ENCODE assay signal across 8 cellular contexts in the genomic region with DNA sequence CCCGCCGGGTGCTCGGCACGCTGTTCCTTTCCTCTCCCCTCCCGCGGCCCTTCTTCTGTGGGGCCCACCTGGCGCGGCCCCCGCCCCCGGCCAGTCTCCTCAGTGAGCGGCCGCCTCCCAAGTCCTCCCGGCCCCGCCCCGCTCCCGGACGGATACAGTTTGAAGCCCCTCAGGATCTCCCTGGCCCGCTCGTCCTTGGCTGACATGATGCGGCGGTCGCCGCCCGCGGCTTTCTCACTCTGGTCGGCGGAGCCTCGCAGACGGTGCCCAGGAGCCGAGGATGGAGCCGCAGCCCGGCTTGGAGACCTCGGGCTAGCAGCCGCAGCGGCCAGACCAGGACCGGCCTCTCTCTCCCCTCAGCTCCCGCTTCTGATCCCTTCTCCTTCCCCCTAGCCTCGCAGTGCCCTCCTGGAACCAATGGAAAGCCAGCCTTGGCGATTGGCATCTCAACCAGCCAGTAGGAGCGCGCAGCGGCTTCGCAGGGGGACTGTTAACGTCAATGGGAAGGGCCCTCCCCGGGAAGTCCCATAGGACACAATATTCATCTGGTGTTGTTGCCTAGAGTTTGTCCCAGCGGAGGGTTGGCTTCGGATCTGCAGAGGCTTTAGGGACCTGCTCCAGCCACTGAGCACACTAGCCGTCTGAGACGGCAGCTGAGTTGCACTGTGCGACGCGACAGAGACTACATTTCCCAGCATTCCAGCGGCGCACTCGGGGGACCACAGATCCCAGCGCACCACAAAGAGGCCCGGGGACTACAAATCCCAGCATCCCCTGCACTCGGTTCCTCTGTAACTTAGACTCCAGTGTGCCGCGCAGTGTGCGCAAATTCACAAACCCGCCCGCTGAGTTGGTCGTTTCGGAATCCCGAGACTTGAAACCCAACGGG. TPM values are rescaled to one million over a fixed set of nuclear protein-coding genes. Genes with fewer than 3 reads are reported as not detected.
DNase-seq lines count a peak whose midpoint lies in the region; ATAC-seq, FAIRE-seq and TF ChIP-seq lines count a peak whose summit lies in the region.

Gene PDE6D, minus strand, starts transcription at position 374 of the 889 bp plus-strand sequence. Its CDS starts 168 bp downstream, at position 206.

- no peak within 1 kb of the TSS for H2BK12ac ChIP-seq in trophoblast cell (ENCODE audit: low read length)

- peak within 1 kb of the TSS; percentile 48 for H3K14ac ChIP-seq in trophoblast cell (ENCODE audit: low read length)

- in situ Hi-C loops in transverse colon (cut with MboI; ENCODE audit: low pct_ligation_motif_present in 1 of 4, low pct_unique_long_range_greater_than_20kb in 1 of 4, low sequenced_read_pairs in 3 of 4): no loop called here

- no peaks in the 10 kb centered on the region for H3K9me3 ChIP-seq in adrenal gland (replicated peaks in 1 of 3)
- H3K9me3 ChIP-seq in trophoblast cell (ENCODE audit: insufficient read depth, low read depth, low read length): no peaks in the 10 kb centered on the region
- no peaks in the 10 kb centered on the region for H3K9me3 ChIP-seq in transverse colon

- peak within 1 kb of the TSS; percentile 88 for H3K4me2 ChIP-seq in trophoblast cell (ENCODE audit: low read length)

- ATAC-seq in HG02852 (IDR thresholded peaks at IDR 0.05; ENCODE audit: unreplicated experiment): peak; percentile 88

- H3K18ac ChIP-seq in trophoblast cell (ENCODE audit: low read length): peak within 1 kb of the TSS; percentile 63

- H3K4ac ChIP-seq in trophoblast cell (ENCODE audit: low read depth, low read length): no peak within 1 kb of the TSS

- peak within 1 kb of the TSS; percentile 83 to 92 (median 89) for H3K4me3 ChIP-seq in adrenal gland
- peak within 1 kb of the TSS; percentile 84 for H3K4me3 ChIP-seq in trophoblast cell (ENCODE audit: low read depth, low read length)
- peak within 1 kb of the TSS; percentile 72 to 97 (median 94) for H3K4me3 ChIP-seq in transverse colon

- peak in 1 of 6 experiments; percentile 10 for TF ChIP-seq CTCF in adrenal gland (IDR thresholded peaks at IDR 0.05)
- TF ChIP-seq CTCF in transverse colon (IDR thresholded peaks at IDR 0.05): peak in 1 of 5 experiments; percentile 7

- H3K27me3 ChIP-seq in adrenal gland: no peaks in the 10 kb centered on the region
- no peaks in the 10 kb centered on the region for H3K27me3 ChIP-seq in trophoblast cell (ENCODE audit: insufficient read depth, low read length)
- no peaks in the 10 kb centered on the region for H3K27me3 ChIP-seq in transverse colon

- no peak for TF ChIP-seq EP300 in transverse colon (IDR thresholded peaks at IDR 0.05; ENCODE audit: low read depth)

- H4K91ac ChIP-seq in trophoblast cell (ENCODE audit: low read depth, low read length): peak within 1 kb of the TSS; percentile 20

- peak; percentile 71; the same call in 1 of the 2 replicates for TF ChIP-seq POLR2A in GM12892 (IDR thresholded peaks at IDR 0.05; ENCODE audit: low read depth, low read length)
- peak; percentile 90 to 97 for TF ChIP-seq POLR2A in adrenal gland (IDR thresholded peaks at IDR 0.05)
- peak; percentile 85 for TF ChIP-seq POLR2A in transverse colon (IDR thresholded peaks at IDR 0.05)

- H2BK5ac ChIP-seq in trophoblast cell (ENCODE audit: low read depth, low read length, poor library complexity): peak within 1 kb of the TSS; percentile 79

- intact Hi-C loops in adrenal gland (cut with DNase I): no loop called here
- intact Hi-C loops in cardiac septum (cut with DNase I): loop anchor here (2.0 to 10.0 kb wide), 5 partner anchors 74 to 726 kb away; partner anchors contain the start of genes DIS3L2, PSMD1 and PTMA
- intact Hi-C loops in transverse colon (cut with DNase I; ENCODE audit: low total_unique reads): no loop called here

- FAIRE-seq in GM12892 (lab: Jason Lieb, UNC): peak; percentile 100

- DNase-seq in GM12892 (ENCODE audit: insufficient read length) (peak; percentile 96), NCI-H146 (lab: John Stamatoyannopoulos, UW) (peak; percentile 93), T-helper 1 cell (peak; percentile 86 to 95 (median 90)), adrenal gland (peak; percentile 96 to 99 (median 99)), cardiac septum (ENCODE audit: low spot score) (peak; percentile 100), trophoblast cell (peak; percentile 99 to 100), transverse colon (peak; percentile 99)

- H3K23ac ChIP-seq in trophoblast cell (ENCODE audit: low read length): no peak within 1 kb of the TSS

- H2AK5ac ChIP-seq in trophoblast cell (ENCODE audit: low read length): no peak within 1 kb of the TSS

- no peaks in the 10 kb centered on the region for H3K36me3 ChIP-seq in adrenal gland (replicated peaks in 1 of 2)
- H3K36me3 ChIP-seq in trophoblast cell (ENCODE audit: control insufficient read depth in 1 of 2, insufficient read depth in 2 of 2, low read length in 2 of 2): no peaks in the 10 kb centered on the region
- no peaks in the 10 kb centered on the region for H3K36me3 ChIP-seq in transverse colon

- peak within 1 kb of the TSS; percentile 81 for H4K8ac ChIP-seq in trophoblast cell (ENCODE audit: low read depth, low read length)

- WGBS in adrenal gland, 4 donors: 0 to 1% (median 1%) methylated on average over 13 to 67 of the region's 67 CpGs
- no CpG with 5 or more reads among the region's 67 CpGs for WGBS in trophoblast cell (ENCODE audit: extremely low coverage, insufficient coverage, insufficient read length)
- 0% methylated on average over 46 of the region's 67 CpGs; no CpG with 5 or more reads in 1 of the 2 donors for WGBS in transverse colon (ENCODE audit: low coverage in 1 of 2), 2 donors

- peaks cover 2% of the 10 kb centered on the region for H3K79me2 ChIP-seq in trophoblast cell (ENCODE audit: control insufficient read depth, insufficient read depth, low read length, poor library complexity)

- H3K9ac ChIP-seq in trophoblast cell (ENCODE audit: low read length): peak within 1 kb of the TSS; percentile 59

- H3K79me1 ChIP-seq in trophoblast cell (ENCODE audit: low read length): peaks cover 8% of the 10 kb centered on the region

- H3K4me1 ChIP-seq in adrenal gland (replicated peaks in 1 of 2): peaks cover 28 to 50% of the 10 kb centered on the region in 2 donors
- H3K4me1 ChIP-seq in trophoblast cell (ENCODE audit: control insufficient read depth in 1 of 2, insufficient read depth in 2 of 2, low read length in 2 of 2): peaks cover 6 to 9% of the 10 kb centered on the region in 2 experiments
- H3K4me1 ChIP-seq in transverse colon: peaks cover 13 to 47% (median 37%) of the 10 kb centered on the region in 4 donors

- H2BK120ac ChIP-seq in trophoblast cell (ENCODE audit: insufficient read depth, low read length, poor library complexity): no peak within 1 kb of the TSS

- H4K12ac ChIP-seq in trophoblast cell (ENCODE audit: low read depth, low read length): peak within 1 kb of the TSS; percentile 35

- H3K27ac ChIP-seq in adrenal gland (peak within 1 kb of the TSS; percentile 65 to 92 (median 77)), trophoblast cell (ENCODE audit: low read depth, low read length) (peak within 1 kb of the TSS; percentile 21), transverse colon (peak within 1 kb of the TSS; percentile 85 to 95 (median 88))

- H2AFZ ChIP-seq in trophoblast cell (ENCODE audit: insufficient read depth, low read length, poor library complexity): peak within 1 kb of the TSS; percentile 71

RNA-seq across cellular contexts. Expression of gene PDE6D, which starts in this region (rescaled TPM):
- polyA plus RNA-seq in GM12892 (2012; ENCODE audit: missing spikeins): 36.9 TPM
- total RNA-seq in adrenal gland (10 to 100 TPM; 33.0 to 65.3 (median 43.1) TPM), cardiac septum (17.9 TPM), transverse colon (10 to 100 TPM in 3 of 4 donors, 1 to 10 TPM in 1; 4.8 to 34.1 (median 20.7) TPM)
- polyA plus RNA-seq in adrenal gland: 10 to 100 TPM; 27.5 to 47.2 (median 40.5) TPM
- polyA plus RNA-seq in trophoblast cell (2013): 23.5 and 25.4 TPM in 2 replicates

Comparison
In these comparisons a context has a peak if more than half of its experiments do, and no peak if none do; other contexts are left out.
1. Peak in every context shown above with its lines: DNase-seq, ATAC-seq, H3K4me3 ChIP-seq and H3K27ac ChIP-seq.
2. H3K27ac ChIP-seq: peak in every context shown above with its lines; median percentile 88 in transverse colon; 77 in adrenal gland; 21 in trophoblast cell.